In genomic region chr2:96264086-96264485, GRCh38 we compare ENCODE assay signal across 9 cellular contexts. TPM values are rescaled to one million over a fixed set of nuclear protein-coding genes. Genes with fewer than 3 reads are reported as not detected.
DNase-seq lines count a peak whose midpoint lies in the region; ATAC-seq and TF ChIP-seq lines count a peak whose summit lies in the region.
"Had no signal": no experiment of that assay in that cellular context is flagged by ENCODE, and none has a peak within 500 bp of the region (broad histone marks: within the 10 kb centered on the region; RNA-seq: fewer than 3 reads in every experiment).

No MANE protein-coding gene starts in this region.

- DNase-seq in AG10803 (ENCODE audit: low read depth) (peak; percentile 32), SKM-1 treated with dmso at 0.1 percent for 144 hours (lab: John Stamatoyannopoulos, UW; ENCODE audit: unreplicated experiment) (no peak), SIG-M5 treated with dmso at 0.1 percent for 504 hours (lab: John Stamatoyannopoulos, UW; ENCODE audit: unreplicated experiment) (no peak)
- DNase-seq in naive thymus-derived CD4-positive, alpha-beta T cell: no peak
- no peak for DNase-seq in activated CD4-positive, CD25-positive, alpha-beta regulatory T cell treated with anti-CD3 and anti-CD28 coated beads, Interleukin-2, amount 50 U/mL, for 72 hours
- DNase-seq: NCI-H2029 treated with DMSO at 0.1 percent for 48 hours had no signal

- CTCF ChIA-PET in naive thymus-derived CD4-positive, alpha-beta T cell (lab: Charles Lee): interaction anchor here (1.2 kb wide), 1 partner anchor 10 kb away, joined by 3 read pairs; no protein-coding TSS in a partner anchor

- POLR2A ChIA-PET in naive thymus-derived CD4-positive, alpha-beta T cell (lab: Charles Lee): interaction anchor here (0.7 to 4.8 kb wide), 7 partner anchors 9 to 118 kb away, joined by 3 to 32 read pairs (median 4); partner anchors contain the start of genes SNRNP200 and STARD7

- peak overlapping the region in 2 of 3 donors; percentile 62 to 96 for H3K27ac Mint-ChIP-seq in IgD-negative memory B cell
- H3K27ac Mint-ChIP-seq in dendritic cell treated with granulocyte-macrophage colony-stimulating factor and Interleukin-4, amounts not matched to agents 40 ng/mL and 50 ng/mL, for 4 days: peak overlapping the region; percentile 99
- H3K27ac Mint-ChIP-seq in naive thymus-derived CD4-positive, alpha-beta T cell: peak overlapping the region in 6 of 9 donors; percentile 65 to 96 (median 84)

- peaks cover 0 to 37% (median 5%) of the 10 kb centered on the region in 3 experiments for H3K36me3 ChIP-seq in naive thymus-derived CD4-positive, alpha-beta T cell (ENCODE audit: control insufficient read depth in 2 of 3, insufficient read depth in 3 of 3, low read length in 3 of 3)

- no peak for ATAC-seq in naive thymus-derived CD4-positive, alpha-beta T cell
- ATAC-seq in HG02884 (IDR thresholded peaks at IDR 0.05; ENCODE audit: unreplicated experiment): no peak

- H3K36me3 Mint-ChIP-seq in IgD-negative memory B cell: peaks cover 4% of the 10 kb centered on the region
- peaks cover 91% of the 10 kb centered on the region for H3K36me3 Mint-ChIP-seq in dendritic cell treated with granulocyte-macrophage colony-stimulating factor and Interleukin-4, amounts not matched to agents 40 ng/mL and 50 ng/mL, for 4 days (ENCODE audit: low read depth)
- H3K36me3 Mint-ChIP-seq in naive thymus-derived CD4-positive, alpha-beta T cell: peaks cover 7 to 21% (median 12%) of the 10 kb centered on the region in 5 donors

- H3K27me3 ChIP-seq in naive thymus-derived CD4-positive, alpha-beta T cell (ENCODE audit: control insufficient read depth in 2 of 2, insufficient read depth in 2 of 2, low read length in 2 of 2): no peaks in the 10 kb centered on the region

- H3K4me1 ChIP-seq in naive thymus-derived CD4-positive, alpha-beta T cell (ENCODE audit: control insufficient read depth in 2 of 2, insufficient read depth in 2 of 2, low read length in 2 of 2): peaks cover 31 to 56% of the 10 kb centered on the region in 2 donors

- peak overlapping the region; percentile 91 for H3K4me3 ChIP-seq in AG10803 (ENCODE audit: low read length)
- peak overlapping the region; percentile 86 for H3K4me3 ChIP-seq in naive thymus-derived CD4-positive, alpha-beta T cell (ENCODE audit: low read length)

- intact Hi-C loops in dendritic cell treated with granulocyte-macrophage colony-stimulating factor and Interleukin-4, amounts not matched to agents 40 ng/mL and 50 ng/mL, for 4 days (cut with micrococcal nuclease): no loop called here
- intact Hi-C loops in naive thymus-derived CD4-positive, alpha-beta T cell (cut with micrococcal nuclease): loop anchor here (2.0 to 10.0 kb wide), 2 partner anchors 17 to 501 kb away; partner anchors contain the start of gene CNNM4 (in 1 of the 2)

- H3K9me3 Mint-ChIP-seq in IgD-negative memory B cell: no peaks in the 10 kb centered on the region
- H3K9me3 Mint-ChIP-seq in dendritic cell treated with granulocyte-macrophage colony-stimulating factor and Interleukin-4, amounts not matched to agents 40 ng/mL and 50 ng/mL, for 4 days: no peaks in the 10 kb centered on the region
- H3K9me3 Mint-ChIP-seq in naive thymus-derived CD4-positive, alpha-beta T cell: no peaks in the 10 kb centered on the region

- peak overlapping the region; percentile 45 to 97 (median 72) for H3K4me3 Mint-ChIP-seq in IgD-negative memory B cell
- H3K4me3 Mint-ChIP-seq in dendritic cell treated with granulocyte-macrophage colony-stimulating factor and Interleukin-4, amounts not matched to agents 40 ng/mL and 50 ng/mL, for 4 days: peak overlapping the region; percentile 99
- peak overlapping the region; percentile 80 to 100 (median 88) for H3K4me3 Mint-ChIP-seq in naive thymus-derived CD4-positive, alpha-beta T cell

- peak overlapping the region; percentile 96 for H3K27ac ChIP-seq in naive thymus-derived CD4-positive, alpha-beta T cell (ENCODE audit: low read depth, low read length)

- H3K9me3 ChIP-seq in naive thymus-derived CD4-positive, alpha-beta T cell (ENCODE audit: control insufficient read depth in 2 of 3, low read length in 3 of 3): no peaks in the 10 kb centered on the region

- no peak for TF ChIP-seq CTCF in AG10803 (conservative IDR thresholded peaks at IDR 0.05; ENCODE audit: low read length)

- no peaks in the 10 kb centered on the region for H3K27me3 Mint-ChIP-seq in IgD-negative memory B cell
- no peaks in the 10 kb centered on the region for H3K27me3 Mint-ChIP-seq in dendritic cell treated with granulocyte-macrophage colony-stimulating factor and Interleukin-4, amounts not matched to agents 40 ng/mL and 50 ng/mL, for 4 days
- no peaks in the 10 kb centered on the region for H3K27me3 Mint-ChIP-seq in naive thymus-derived CD4-positive, alpha-beta T cell

- peaks cover 35 to 42% (median 41%) of the 10 kb centered on the region in 3 donors for H3K4me1 Mint-ChIP-seq in IgD-negative memory B cell
- H3K4me1 Mint-ChIP-seq in dendritic cell treated with granulocyte-macrophage colony-stimulating factor and Interleukin-4, amounts not matched to agents 40 ng/mL and 50 ng/mL, for 4 days (ENCODE audit: low read depth): peaks cover 71% of the 10 kb centered on the region
- H3K4me1 Mint-ChIP-seq in naive thymus-derived CD4-positive, alpha-beta T cell: peaks cover 45 to 81% (median 64%) of the 10 kb centered on the region in 7 donors

RNA-seq across cellular contexts. Expression of gene TMEM127, which starts 1.7 kb away (rescaled TPM):
- 41.7 TPM for polyA plus RNA-seq in IgD-negative memory B cell
- 10 to 100 TPM; 33.7 to 69.0 (median 40.4) TPM for total RNA-seq in naive thymus-derived CD4-positive, alpha-beta T cell
- 10 to 100 TPM; 23.6 to 38.0 TPM for polyA plus RNA-seq in naive thymus-derived CD4-positive, alpha-beta T cell

RNA-seq across cellular contexts. Expression of gene CIAO1, which starts 1.9 kb away (rescaled TPM):
- 83.5 TPM for polyA plus RNA-seq in IgD-negative memory B cell
- 10 to 100 TPM; 62.1 to 85.3 (median 71.6) TPM for total RNA-seq in naive thymus-derived CD4-positive, alpha-beta T cell
- 100 to 1,000 TPM in 1 of 2 donors, 10 to 100 TPM in 1; 85.5 to 115 TPM for polyA plus RNA-seq in naive thymus-derived CD4-positive, alpha-beta T cell

RNA-seq across cellular contexts. Expression of gene SNRNP200, which starts 41.3 kb away (rescaled TPM):
- 79.3 TPM for polyA plus RNA-seq in IgD-negative memory B cell
- total RNA-seq in naive thymus-derived CD4-positive, alpha-beta T cell: 100 to 1,000 TPM; 165 to 255 (median 212) TPM
- polyA plus RNA-seq in naive thymus-derived CD4-positive, alpha-beta T cell: 100 to 1,000 TPM in 1 of 2 donors, 10 to 100 TPM in 1; 86.6 to 137 TPM

RNA-seq across cellular contexts. Expression of gene STARD7, which starts 55.5 kb away (rescaled TPM):
- 193 TPM for polyA plus RNA-seq in IgD-negative memory B cell
- total RNA-seq in naive thymus-derived CD4-positive, alpha-beta T cell: 100 to 1,000 TPM in 1 of 5 experiments, 10 to 100 TPM in 4; 56.5 to 133 (median 74.2) TPM
- polyA plus RNA-seq in naive thymus-derived CD4-positive, alpha-beta T cell: 100 to 1,000 TPM; 106 to 120 TPM
